1 cellular context compared by ENCODE assay signal in genomic region chr20:61369731-61370520, GRCh38.
TF ChIP-seq lines count a peak whose summit lies in the region.

No MANE protein-coding gene starts in this region.

TF ChIP-seq in IMR-90, 13 proteins besides CTCF, POLR2A, EP300 and RAD21 (continued from another document):
- TF ChIP-seq, protein P1, sequence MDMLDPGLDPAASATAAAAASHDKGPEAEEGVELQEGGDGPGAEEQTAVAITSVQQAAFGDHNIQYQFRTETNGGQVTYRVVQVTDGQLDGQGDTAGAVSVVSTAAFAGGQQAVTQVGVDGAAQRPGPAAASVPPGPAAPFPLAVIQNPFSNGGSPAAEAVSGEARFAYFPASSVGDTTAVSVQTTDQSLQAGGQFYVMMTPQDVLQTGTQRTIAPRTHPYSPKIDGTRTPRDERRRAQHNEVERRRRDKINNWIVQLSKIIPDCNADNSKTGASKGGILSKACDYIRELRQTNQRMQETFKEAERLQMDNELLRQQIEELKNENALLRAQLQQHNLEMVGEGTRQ (IDR thresholded peaks at IDR 0.05; ENCODE audit: low read depth, low read length), result no peak
